Comparison of ENCODE assay signal across 8 cellular contexts in the genomic region with DNA sequence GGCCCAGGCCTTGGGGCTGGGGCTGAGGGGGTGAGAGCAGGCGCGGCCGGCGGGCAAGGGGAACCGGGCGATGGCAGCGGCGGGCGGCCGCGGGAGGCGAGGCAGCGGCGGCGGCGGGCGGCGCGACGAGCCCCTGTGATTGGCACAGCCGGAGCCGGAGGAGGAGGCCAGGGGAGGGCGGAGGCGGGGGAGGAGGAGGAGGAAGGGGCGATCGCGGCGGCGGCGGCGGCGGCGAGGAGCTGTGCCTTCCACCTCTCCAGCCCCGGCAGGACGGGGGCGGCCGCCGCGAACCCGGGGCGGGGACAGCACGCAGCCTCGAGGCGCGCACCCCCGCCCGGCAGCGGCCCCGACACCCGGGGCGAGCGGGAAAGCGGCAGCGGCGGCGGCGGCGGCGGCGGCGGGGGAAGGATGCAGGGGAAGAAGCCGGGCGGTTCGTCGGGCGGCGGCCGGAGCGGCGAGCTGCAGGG. TPM values are rescaled to one million over a fixed set of nuclear protein-coding genes. Genes with fewer than 3 reads are reported as not detected.
A peak's percentile ranks its signal among the peaks of the same experiment; 100 is the strongest.
DNase-seq lines count a peak whose midpoint lies in the region; ATAC-seq and TF ChIP-seq lines count a peak whose summit lies in the region.

A gene (plus strand): TSS at position 208 of the 467 bp plus-strand sequence.

- CTCF ChIA-PET in activated CD4-positive, alpha-beta memory T cell treated with anti-CD3 and anti-CD28 coated beads, Interleukin-2, amount 10 ng/mL, durations not matched to agents 7 days and 5 days (lab: Charles Lee), result interaction anchor here (0.8 to 4.8 kb wide), 10 partner anchors 9 to 544 kb away, joined by 3 to 30 read pairs (median 5); no protein-coding TSS in a partner anchor

- DNase-seq in NCI-H2227 (lab: John Stamatoyannopoulos, UW; ENCODE audit: unreplicated experiment) (peak; percentile 77), NCI-H187 treated with DMSO at 0.1 percent for 48 hours (lab: John Stamatoyannopoulos, UW) (no peak)
- peak; percentile 78 for DNase-seq in activated CD4-positive, alpha-beta memory T cell treated with anti-CD3 and anti-CD28 coated beads, Interleukin-2, amount 10 ng/mL, durations not matched to agents 7 days and 5 days
- DNase-seq in stimulated activated CD8-positive, alpha-beta memory T cell treated with anti-CD3 and anti-CD28 coated beads, Interleukin-4, amount 100 ng/mL, for 1 hour (ENCODE audit: low read depth in 2 of 2, low spot score in 1 of 2), result peak; percentile 49 to 62

- H3K36me3 Mint-ChIP-seq in activated CD4-positive, alpha-beta memory T cell treated with anti-CD3 and anti-CD28 coated beads, Interleukin-2, amount 10 ng/mL, durations not matched to agents 7 days and 5 days (ENCODE audit: low read depth), result peaks cover 10% of the 10 kb centered on the region

- H3K9ac ChIP-seq in endocrine pancreas (ENCODE audit: control insufficient read depth, insufficient read depth, low read length), result peak within 1 kb of the TSS; percentile 61

- ATAC-seq in GM18505 (IDR thresholded peaks at IDR 0.05; ENCODE audit: unreplicated experiment) (peak; percentile 25), HG02840 (IDR thresholded peaks at IDR 0.05; ENCODE audit: low FRiP score, unreplicated experiment) (peak; percentile 15)

- H3K4me3 Mint-ChIP-seq in activated CD4-positive, alpha-beta memory T cell treated with anti-CD3 and anti-CD28 coated beads, Interleukin-2, amount 10 ng/mL, durations not matched to agents 7 days and 5 days, result peak within 1 kb of the TSS; percentile 83

- peaks cover 65% of the 10 kb centered on the region for H3K4me1 Mint-ChIP-seq in activated CD4-positive, alpha-beta memory T cell treated with anti-CD3 and anti-CD28 coated beads, Interleukin-2, amount 10 ng/mL, durations not matched to agents 7 days and 5 days

- no peaks in the 10 kb centered on the region for H3K9me3 ChIP-seq in endocrine pancreas (ENCODE audit: control insufficient read depth, low read length)
- H3K9me3 ChIP-seq in mesodermal cell (ENCODE audit: control insufficient read depth, low read length), result no peaks in the 10 kb centered on the region

- no peaks in the 10 kb centered on the region for H3K9me3 Mint-ChIP-seq in activated CD4-positive, alpha-beta memory T cell treated with anti-CD3 and anti-CD28 coated beads, Interleukin-2, amount 10 ng/mL, durations not matched to agents 7 days and 5 days

- H3K4me1 ChIP-seq in endocrine pancreas (ENCODE audit: control insufficient read depth, insufficient read depth, low read length) (no peaks in the 10 kb centered on the region), mesodermal cell (ENCODE audit: control insufficient read depth, insufficient read depth, low read length, poor library complexity, severe bottlenecking) (no peaks in the 10 kb centered on the region)

- H3K27me3 Mint-ChIP-seq in activated CD4-positive, alpha-beta memory T cell treated with anti-CD3 and anti-CD28 coated beads, Interleukin-2, amount 10 ng/mL, durations not matched to agents 7 days and 5 days, result no peaks in the 10 kb centered on the region

- no peak for TF ChIP-seq POLR2A in GM18505 (IDR thresholded peaks at IDR 0.05; ENCODE audit: borderline replicate concordance, extremely low read depth, insufficient read depth, insufficient read length)

- 1% methylated on average over 16 to 28 of the region's 70 CpGs for WGBS in mesodermal cell (ENCODE audit: insufficient coverage in 2 of 2), 2 experiments

- H3K27me3 ChIP-seq in endocrine pancreas (ENCODE audit: control insufficient read depth, insufficient read depth, low read length), result no peaks in the 10 kb centered on the region

- POLR2A ChIA-PET in activated CD4-positive, alpha-beta memory T cell treated with anti-CD3 and anti-CD28 coated beads, Interleukin-2, amount 10 ng/mL, durations not matched to agents 7 days and 5 days (lab: Charles Lee), result interaction anchor here (0.6 to 4.7 kb wide), 10 partner anchors 12 to 1029 kb away, joined by 3 to 47 read pairs (median 3); no protein-coding TSS in a partner anchor

- no peak within 1 kb of the TSS for H3K27ac ChIP-seq in mesodermal cell (ENCODE audit: low read depth, low read length, severe bottlenecking)

- peak within 1 kb of the TSS; percentile 82 for H3K4me3 ChIP-seq in endocrine pancreas (ENCODE audit: control insufficient read depth, insufficient read depth, low read length)
- peak within 1 kb of the TSS; percentile 66 for H3K4me3 ChIP-seq in mesodermal cell (ENCODE audit: extremely low read depth, insufficient read depth, low read length, poor library complexity, severe bottlenecking)

- H3K36me3 ChIP-seq in endocrine pancreas (ENCODE audit: control insufficient read depth, insufficient read depth, low read length) (no peaks in the 10 kb centered on the region), mesodermal cell (ENCODE audit: control insufficient read depth, insufficient read depth, low read length) (no peaks in the 10 kb centered on the region)

- peak within 1 kb of the TSS; percentile 87 for H3K27ac Mint-ChIP-seq in activated CD4-positive, alpha-beta memory T cell treated with anti-CD3 and anti-CD28 coated beads, Interleukin-2, amount 10 ng/mL, durations not matched to agents 7 days and 5 days

RNA-seq across cellular contexts. Expression of the gene that starts here (rescaled TPM):
- total RNA-seq in activated CD4-positive, alpha-beta memory T cell treated with anti-CD3 and anti-CD28 coated beads, Interleukin-2, amount 10 ng/mL, durations not matched to agents 7 days and 5 days, result 10 to 100 TPM; 48.8 to 52.6 TPM
- polyA plus RNA-seq in mesodermal cell (2013, experiment 1 of 2), result 11.4 TPM
- 9.7 TPM for polyA plus RNA-seq in mesodermal cell (2013, experiment 2 of 2)
